Comparison of ENCODE assay signal across 16 cellular contexts in genomic region chr3:63364495-63364894, GRCh38.
DNase-seq lines count a peak whose midpoint lies in the region; ATAC-seq and TF ChIP-seq lines count a peak whose summit lies in the region.
"Had no signal": no experiment of that assay in that cellular context is flagged by ENCODE, and none has a peak within 500 bp of the region (broad histone marks: within the 10 kb centered on the region; RNA-seq: fewer than 3 reads in every experiment).

No MANE protein-coding gene starts in this region.

- no peaks in the 10 kb centered on the region for H3K36me3 Mint-ChIP-seq in activated CD4-positive, alpha-beta T cell treated with anti-CD3 and anti-CD28 coated beads, Interleukin-2, amount 10 ng/mL, durations not matched to agents 24 days and 14 days (ENCODE audit: low read depth)

- H3K27ac Mint-ChIP-seq in activated CD4-positive, alpha-beta T cell treated with anti-CD3 and anti-CD28 coated beads, Interleukin-2, amount 10 ng/mL, durations not matched to agents 24 days and 14 days: no peak overlapping the region

- H3K9me3 Mint-ChIP-seq in activated CD4-positive, alpha-beta T cell treated with anti-CD3 and anti-CD28 coated beads, Interleukin-2, amount 10 ng/mL, durations not matched to agents 24 days and 14 days: no peaks in the 10 kb centered on the region

- no peak overlapping the region for H3K4me3 ChIP-seq in skeletal muscle cell (ENCODE audit: low read depth, low read length)
- H3K4me3 ChIP-seq in effector memory CD4-positive, alpha-beta T cell (ENCODE audit: insufficient read depth, low read depth, low read length, poor library complexity, severe bottlenecking): no peak overlapping the region
- H3K4me3 ChIP-seq: colonic mucosa, suprapubic skin had no signal

- H3K27ac ChIP-seq in effector memory CD4-positive, alpha-beta T cell (ENCODE audit: insufficient read depth, low read length, poor library complexity, severe bottlenecking): no peak overlapping the region
- H3K27ac ChIP-seq: 22Rv1, colonic mucosa, suprapubic skin had no signal

- H3K4me1 ChIP-seq in effector memory CD4-positive, alpha-beta T cell (ENCODE audit: control insufficient read depth, insufficient read depth, low read length, poor library complexity, severe bottlenecking): no peaks in the 10 kb centered on the region
- H3K4me1 ChIP-seq: colonic mucosa, suprapubic skin had no signal

- H3K4me3 Mint-ChIP-seq in activated CD4-positive, alpha-beta T cell treated with anti-CD3 and anti-CD28 coated beads, Interleukin-2, amount 10 ng/mL, durations not matched to agents 24 days and 14 days: no peak overlapping the region

- no peaks in the 10 kb centered on the region for H3K36me3 ChIP-seq in effector memory CD4-positive, alpha-beta T cell (ENCODE audit: control insufficient read depth, insufficient read depth, low read length)
- H3K36me3 ChIP-seq: colonic mucosa, suprapubic skin had no signal

- ATAC-seq in SK-N-SH treated with all-trans-retinoic acid at 6 μM for 48 hours: peak; percentile 47; the same call in 2 of the 3 replicates
- no peak for ATAC-seq in Right ventricle myocardium inferior

- DNase-seq in DMS53 (lab: John Stamatoyannopoulos, UW) (peak; percentile 0), DMS53 treated with DMSO at 0.1 percent for 48 hours (lab: John Stamatoyannopoulos, UW; ENCODE audit: unreplicated experiment) (no peak), fibroblast of peridontal ligament (ENCODE audit: extremely low read depth) (peak; percentile 63), skeletal muscle cell (ENCODE audit: low read depth) (peak; percentile 23), Right ventricle myocardium inferior (ENCODE audit: missing footprints) (no peak)
- no peak for DNase-seq in activated CD4-positive, alpha-beta T cell treated with anti-CD3 and anti-CD28 coated beads, Interleukin-2, amount 10 ng/mL, durations not matched to agents 24 days and 14 days
- no peak for DNase-seq in effector memory CD4-positive, alpha-beta T cell
- DNase-seq: activated CD4-positive, alpha-beta T cell treated with anti-CD3 and anti-CD28 coated beads for 48 hours; activated effector memory CD4-positive, alpha-beta T cell treated with Interleukin-2 at 50 U/mL for 16 hours; colonic mucosa; hippocampal formation; NCI-H774; retina had no signal

- H3K4me1 Mint-ChIP-seq in activated CD4-positive, alpha-beta T cell treated with anti-CD3 and anti-CD28 coated beads, Interleukin-2, amount 10 ng/mL, durations not matched to agents 24 days and 14 days: no peaks in the 10 kb centered on the region

- intact Hi-C loops in activated CD4-positive, alpha-beta T cell treated with anti-CD3 and anti-CD28 coated beads, Interleukin-2, amount 10 ng/mL, durations not matched to agents 24 days and 14 days (cut with micrococcal nuclease): no loop called here
- intact Hi-C loops in Right ventricle myocardium inferior (cut with DNase I): no loop called here

- H3K27me3 Mint-ChIP-seq in activated CD4-positive, alpha-beta T cell treated with anti-CD3 and anti-CD28 coated beads, Interleukin-2, amount 10 ng/mL, durations not matched to agents 24 days and 14 days: no peaks in the 10 kb centered on the region

- no peaks in the 10 kb centered on the region for H3K27me3 ChIP-seq in effector memory CD4-positive, alpha-beta T cell (replicated peaks; ENCODE audit: control insufficient read depth, insufficient read depth, low read length, poor library complexity, severe bottlenecking)
- H3K27me3 ChIP-seq: colonic mucosa, suprapubic skin had no signal

- no peaks in the 10 kb centered on the region for H3K9me3 ChIP-seq in effector memory CD4-positive, alpha-beta T cell (ENCODE audit: control insufficient read depth, low read length)
- H3K9me3 ChIP-seq: colonic mucosa, suprapubic skin had no signal

TF ChIP-seq in SK-N-SH treated with all-trans-retinoic acid at 6 μM for 48 hours, 23 proteins besides CTCF, POLR2A, EP300 and RAD21:
- peak; percentile 26; the same call in 1 of the 2 replicates for TF ChIP-seq CREB5 (CRISPR knock-in tag; IDR thresholded peaks at IDR 0.05; ENCODE audit: low read depth)
- peak; percentile 30; the same call in 1 of the 2 replicates for TF ChIP-seq ISL1 (CRISPR knock-in tag; IDR thresholded peaks at IDR 0.05)
- no peak for TF ChIP-seq ZFP30 (CRISPR knock-in tag; IDR thresholded peaks at IDR 0.05)
- TF ChIP-seq TOX (CRISPR knock-in tag; IDR thresholded peaks at IDR 0.05; ENCODE audit: borderline replicate concordance): peak; percentile 4; the same call in 1 of the 2 replicates
- TF ChIP-seq ESRRG (CRISPR knock-in tag; IDR thresholded peaks at IDR 0.05): no peak

Comparison
In these comparisons a context has a peak if more than half of its experiments do, and no peak if none do; other contexts are left out.
1. DNase-seq: peak in DMS53 (single experiment), fibroblast of peridontal ligament (single experiment) and skeletal muscle cell (single experiment); none in DMS53 treated with DMSO at 0.1 percent for 48 hours (single experiment), activated CD4-positive, alpha-beta T cell treated with anti-CD3 and anti-CD28 coated beads, Interleukin-2, amount 10 ng/mL, durations not matched to agents 24 days and 14 days (single experiment), effector memory CD4-positive, alpha-beta T cell (0 of 3) and Right ventricle myocardium inferior (single experiment).